ENCODE assay signal across 2 cellular contexts in genomic region chr4:163107754-163108153, GRCh38.
TF ChIP-seq lines count a peak whose summit lies in the region.

No MANE protein-coding gene starts in this region.

TF ChIP-seq in A549, 52 proteins besides CTCF, POLR2A, EP300 and RAD21 (continued from another document):
- TF ChIP-seq HMGXB4 (CRISPR knock-in tag; IDR thresholded peaks at IDR 0.05; ENCODE audit: borderline replicate concordance) (no peak), FOSL2 (IDR thresholded peaks at IDR 0.05) (no peak), FOSL2 (CRISPR knock-in tag; IDR thresholded peaks at IDR 0.05) (no peak), BCL3 (IDR thresholded peaks at IDR 0.05) (no peak), RCOR1 (IDR thresholded peaks at IDR 0.05; ENCODE audit: low read depth, low read length) (no peak), ZNF302 (CRISPR knock-in tag; IDR thresholded peaks at IDR 0.05) (no peak), ZFP36 (IDR thresholded peaks at IDR 0.05; ENCODE audit: borderline replicate concordance, partially characterized antibody) (no peak), TFCP2L1 (CRISPR knock-in tag; IDR thresholded peaks at IDR 0.05) (no peak), RFX5 (IDR thresholded peaks at IDR 0.05) (no peak), USF2 (IDR thresholded peaks at IDR 0.05) (no peak), NR3C1 (IDR thresholded peaks at IDR 0.05) (no peak), ELK1 (IDR thresholded peaks at IDR 0.05; ENCODE audit: low read depth, low read length) (no peak), EHF (CRISPR knock-in tag; IDR thresholded peaks at IDR 0.05) (no peak)

TF ChIP-seq in H1, 55 proteins besides CTCF, POLR2A, EP300 and RAD21 (continued from another document):
- TF ChIP-seq KDM1A (IDR thresholded peaks at IDR 0.05; ENCODE audit: borderline replicate concordance, low read length) (no peak), RBBP5 (IDR thresholded peaks at IDR 0.05; ENCODE audit: borderline replicate concordance, low read depth, low read length) (no peak), TAF1 (IDR thresholded peaks at IDR 0.05; ENCODE audit: low read depth, low read length) (no peak), SP1 (IDR thresholded peaks at IDR 0.05; ENCODE audit: low read depth, low read length) (no peak), MAFK (IDR thresholded peaks at IDR 0.05; ENCODE audit: low read depth, low read length) (no peak), RNF2 (IDR thresholded peaks at IDR 0.05; ENCODE audit: borderline replicate concordance, low read depth, low read length, missing control alignments, poor library complexity, severe bottlenecking) (no peak)
